In the genomic region with DNA sequence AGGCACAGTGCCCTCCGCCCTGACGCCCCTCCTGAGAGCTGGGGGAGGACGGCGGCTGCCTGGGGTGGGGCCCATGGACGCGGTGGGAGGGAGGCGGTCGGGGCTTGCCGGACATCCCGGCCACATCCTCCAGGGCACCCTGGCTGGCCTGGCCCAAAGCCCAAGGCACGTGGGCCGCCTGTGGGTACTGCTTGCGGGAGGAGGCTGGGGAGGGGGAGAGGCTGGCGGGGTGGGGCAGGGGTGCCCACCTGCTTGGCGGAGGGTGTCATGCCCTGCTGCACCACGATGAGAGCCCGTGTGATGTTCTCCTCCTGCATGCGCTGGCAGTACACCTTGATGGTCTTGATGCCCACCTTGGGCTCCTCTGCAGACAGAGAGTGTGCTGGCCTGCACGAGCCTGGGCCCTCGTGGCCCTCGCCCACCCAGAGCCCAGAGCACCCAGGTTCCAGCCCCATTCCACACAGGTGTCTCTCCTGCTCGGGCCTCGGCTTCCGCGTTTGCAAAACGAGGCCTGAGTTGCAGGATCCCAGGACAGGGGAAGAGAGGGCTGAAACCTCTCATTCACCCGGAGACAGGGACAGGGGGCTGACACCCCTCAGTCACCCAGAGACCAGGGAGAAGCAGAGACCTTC, we compare ENCODE assay signal across 2 cellular contexts.
TF ChIP-seq lines count a peak whose summit lies in the region.

No MANE protein-coding gene starts in this region.

TF ChIP-seq in IMR-90, 13 proteins besides CTCF, POLR2A, EP300 and RAD21:
- TF ChIP-seq RCOR1 (IDR thresholded peaks at IDR 0.05; ENCODE audit: insufficient replicate concordance, low read length) (no peak), SMC3 (IDR thresholded peaks at IDR 0.05; ENCODE audit: low read depth, low read length) (no peak), MAZ (IDR thresholded peaks at IDR 0.05; ENCODE audit: borderline replicate concordance, low read depth, low read length) (no peak), CEBPB (IDR thresholded peaks at IDR 0.05; ENCODE audit: low read depth, low read length) (no peak), NFE2L2 (IDR thresholded peaks at IDR 0.05; ENCODE audit: low read depth, low read length) (no peak), BHLHE40 (IDR thresholded peaks at IDR 0.05; ENCODE audit: low read depth, low read length) (no peak)
- TF ChIP-seq, protein P1, sequence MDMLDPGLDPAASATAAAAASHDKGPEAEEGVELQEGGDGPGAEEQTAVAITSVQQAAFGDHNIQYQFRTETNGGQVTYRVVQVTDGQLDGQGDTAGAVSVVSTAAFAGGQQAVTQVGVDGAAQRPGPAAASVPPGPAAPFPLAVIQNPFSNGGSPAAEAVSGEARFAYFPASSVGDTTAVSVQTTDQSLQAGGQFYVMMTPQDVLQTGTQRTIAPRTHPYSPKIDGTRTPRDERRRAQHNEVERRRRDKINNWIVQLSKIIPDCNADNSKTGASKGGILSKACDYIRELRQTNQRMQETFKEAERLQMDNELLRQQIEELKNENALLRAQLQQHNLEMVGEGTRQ (IDR thresholded peaks at IDR 0.05; ENCODE audit: low read depth, low read length), result no peak

TF ChIP-seq in GM12878, 131 proteins besides CTCF, POLR2A, EP300 and RAD21:
- TF ChIP-seq, protein P2, sequence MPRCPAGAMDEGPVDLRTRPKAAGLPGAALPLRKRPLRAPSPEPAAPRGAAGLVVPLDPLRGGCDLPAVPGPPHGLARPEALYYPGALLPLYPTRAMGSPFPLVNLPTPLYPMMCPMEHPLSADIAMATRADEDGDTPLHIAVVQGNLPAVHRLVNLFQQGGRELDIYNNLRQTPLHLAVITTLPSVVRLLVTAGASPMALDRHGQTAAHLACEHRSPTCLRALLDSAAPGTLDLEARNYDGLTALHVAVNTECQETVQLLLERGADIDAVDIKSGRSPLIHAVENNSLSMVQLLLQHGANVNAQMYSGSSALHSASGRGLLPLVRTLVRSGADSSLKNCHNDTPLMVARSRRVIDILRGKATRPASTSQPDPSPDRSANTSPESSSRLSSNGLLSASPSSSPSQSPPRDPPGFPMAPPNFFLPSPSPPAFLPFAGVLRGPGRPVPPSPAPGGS (IDR thresholded peaks at IDR 0.05; ENCODE audit: borderline replicate concordance, insufficient read depth, low read depth, low read length, poor library complexity, severe bottlenecking), result no peak
- TF ChIP-seq CHD4 (IDR thresholded peaks at IDR 0.05) (no peak), FOS (IDR thresholded peaks at IDR 0.05; ENCODE audit: borderline replicate concordance, extremely low read depth, insufficient read length) (no peak), ZNF622 (IDR thresholded peaks at IDR 0.05) (no peak), TCF3 (IDR thresholded peaks at IDR 0.05; ENCODE audit: borderline replicate concordance, insufficient read depth, low read depth, low read length) (no peak), HDAC6 (IDR thresholded peaks at IDR 0.05; ENCODE audit: unreplicated experiment) (no peak)
- TF ChIP-seq, protein P3, sequence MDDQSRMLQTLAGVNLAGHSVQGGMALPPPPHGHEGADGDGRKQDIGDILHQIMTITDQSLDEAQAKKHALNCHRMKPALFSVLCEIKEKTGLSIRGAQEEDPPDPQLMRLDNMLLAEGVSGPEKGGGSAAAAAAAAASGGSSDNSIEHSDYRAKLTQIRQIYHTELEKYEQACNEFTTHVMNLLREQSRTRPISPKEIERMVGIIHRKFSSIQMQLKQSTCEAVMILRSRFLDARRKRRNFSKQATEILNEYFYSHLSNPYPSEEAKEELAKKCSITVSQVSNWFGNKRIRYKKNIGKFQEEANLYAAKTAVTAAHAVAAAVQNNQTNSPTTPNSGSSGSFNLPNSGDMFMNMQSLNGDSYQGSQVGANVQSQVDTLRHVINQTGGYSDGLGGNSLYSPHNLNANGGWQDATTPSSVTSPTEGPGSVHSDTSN (IDR thresholded peaks at IDR 0.05; ENCODE audit: insufficient replicate concordance, low read depth, low read length), result no peak
